In the genomic region with DNA sequence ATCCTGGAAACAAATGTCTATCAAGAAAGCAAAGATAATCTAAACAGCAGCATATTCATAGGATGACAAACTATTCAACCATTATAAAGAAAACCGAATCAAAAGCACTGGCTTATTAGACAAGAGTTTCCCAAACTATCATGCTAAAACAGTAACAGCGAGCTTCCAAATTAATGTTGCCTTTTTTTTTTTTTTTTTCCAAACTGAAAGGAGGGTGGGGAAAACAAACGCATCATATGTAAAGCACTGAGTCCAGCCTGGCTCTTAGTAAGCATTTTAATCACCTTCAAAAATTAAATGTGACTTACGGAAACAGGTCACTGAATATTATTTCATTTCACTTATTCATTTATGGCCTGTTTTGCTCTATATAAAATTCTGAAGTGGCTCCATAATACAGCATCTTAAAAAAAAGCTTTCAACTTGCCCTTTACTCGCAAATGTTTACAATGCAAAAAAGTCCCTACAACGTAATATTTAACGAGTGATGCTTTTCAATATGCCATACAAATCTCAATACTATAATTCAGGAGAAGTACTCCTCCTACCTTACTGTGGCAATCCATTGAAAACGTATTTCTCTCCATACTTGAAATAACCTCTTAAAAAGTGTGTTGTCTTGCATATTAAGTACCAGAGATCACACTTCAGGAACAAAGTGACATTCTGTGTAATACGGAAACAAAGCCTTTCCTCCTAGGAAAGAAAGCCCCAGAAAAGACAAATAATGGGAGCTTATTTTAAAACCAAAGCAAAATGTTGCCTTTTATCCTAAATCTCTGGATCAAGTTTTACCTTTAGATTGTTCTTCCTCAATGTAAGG, we compare ENCODE assay signal across 9 cellular contexts. TPM values are rescaled to one million over a fixed set of nuclear protein-coding genes. Genes with fewer than 3 reads are reported as not detected.
DNase-seq lines count a peak whose midpoint lies in the region; ATAC-seq, FAIRE-seq and TF ChIP-seq lines count a peak whose summit lies in the region.
"Had no signal": no experiment of that assay in that cellular context is flagged by ENCODE, and none has a peak within 500 bp of the region (broad histone marks: within the 10 kb centered on the region; RNA-seq: fewer than 3 reads in every experiment).

No MANE protein-coding gene starts in this region.

- peak overlapping the region; percentile 97 for H3K9ac ChIP-seq in smooth muscle cell (ENCODE audit: low read depth)

- peak overlapping the region; percentile 6 for H3K27ac ChIP-seq in layer of hippocampus (ENCODE audit: low read depth, low read length)
- peak overlapping the region; percentile 94 for H3K27ac ChIP-seq in smooth muscle cell (ENCODE audit: low read depth)

- peaks cover 61% of the 10 kb centered on the region for H3K79me2 ChIP-seq in smooth muscle cell (ENCODE audit: low read depth)

- no peak for ATAC-seq in GM19452 (IDR thresholded peaks at IDR 0.05; ENCODE audit: unreplicated experiment)
- ATAC-seq in left colon = no peak

- WGBS in smooth muscle cell (ENCODE audit: low lambda C conversion rate) = 33% methylated on average over 9 of the region's 9 CpGs

- H3F3A ChIP-seq in smooth muscle cell (ENCODE audit: low read depth) = peaks cover 6% of the 10 kb centered on the region

- TF ChIP-seq CTCF in bronchial epithelial cell (IDR thresholded peaks at IDR 0.05; ENCODE audit: insufficient read depth, low read length, severe bottlenecking) (no peak), smooth muscle cell (IDR thresholded peaks at IDR 0.05; ENCODE audit: borderline replicate concordance, insufficient read depth, poor library complexity, severe bottlenecking) (no peak)

- no peaks in the 10 kb centered on the region for H3K36me3 ChIP-seq in bronchial epithelial cell (ENCODE audit: control insufficient read depth, insufficient read depth, low read length)
- no peaks in the 10 kb centered on the region for H3K36me3 ChIP-seq in smooth muscle cell (ENCODE audit: low read depth)

- POLR2A ChIA-PET in HEK293T (lab: Yijun Ruan, JAX) = interaction anchor here (1.9 to 2.6 kb wide), 3 partner anchors 15 to 105 kb away, joined by 5 to 18 read pairs (median 10); no protein-coding TSS in a partner anchor

- peaks cover 31% of the 10 kb centered on the region for H3K4me1 ChIP-seq in smooth muscle cell (ENCODE audit: low read depth)

- H3K9me3 ChIP-seq in smooth muscle cell (replicated peaks; ENCODE audit: low read depth) = no peaks in the 10 kb centered on the region

- DNase-seq in HEK293T (ENCODE audit: extremely low spot score) (no peak), bronchial epithelial cell (ENCODE audit: low read depth) (no peak), smooth muscle cell (lab: John Stamatoyannopoulos, UW; ENCODE audit: unreplicated experiment) (no peak), HTR-8/SVneo (ENCODE audit: insufficient read length, low spot score) (no peak), left colon (no peak)
- DNase-seq in activated effector memory CD4-positive, alpha-beta T cell treated with anti-CD3 and anti-CD28 coated beads, Interleukin-2, amount 50 U/mL, for 16 hours = no peak

- CTCF ChIA-PET in HEK293T (lab: Yijun Ruan, JAX) = interaction anchor here (0.7 to 1.5 kb wide), 2 partner anchors 106 to 136 kb away, joined by 3 to 5 read pairs; no protein-coding TSS in a partner anchor

- H4K20me1 ChIP-seq in smooth muscle cell (ENCODE audit: low read depth) = peaks cover 61% of the 10 kb centered on the region

- H3K4me2 ChIP-seq in smooth muscle cell = peak overlapping the region; percentile 92

- H3K27me3 ChIP-seq in bronchial epithelial cell (ENCODE audit: control insufficient read depth, insufficient read depth, low read length) (no peaks in the 10 kb centered on the region), layer of hippocampus (ENCODE audit: control insufficient read depth, insufficient read depth, low read length) (no peaks in the 10 kb centered on the region), smooth muscle cell (ENCODE audit: low read depth) (no peaks in the 10 kb centered on the region)

- H3K4me3 ChIP-seq in bronchial epithelial cell (ENCODE audit: low read depth, low read length) (peak overlapping the region; percentile 54), smooth muscle cell (peak overlapping the region; percentile 86)

- no peak overlapping the region for H2AFZ ChIP-seq in smooth muscle cell (ENCODE audit: low read depth)

- intact Hi-C loops in left colon (cut with DNase I, micrococcal nuclease) = no loop called here

- FAIRE-seq in bronchial epithelial cell (lab: Jason Lieb, UNC) (no peak), HTR-8/SVneo (lab: Jason Lieb, UNC) (no peak)

TF ChIP-seq in HEK293T, 16 proteins besides CTCF, POLR2A, EP300 and RAD21:
- no peak for TF ChIP-seq FOXA1 (IDR thresholded peaks at IDR 0.05)
- TF ChIP-seq ELF4 (IDR thresholded peaks at IDR 0.05) = no peak
- no peak for TF ChIP-seq NFRKB (IDR thresholded peaks at IDR 0.05)
- TF ChIP-seq ZNF384 (IDR thresholded peaks at IDR 0.05) = peak; percentile 63
- TF ChIP-seq PKNOX1 (IDR thresholded peaks at IDR 0.05) = no peak

RNA-seq across cellular contexts. Expression of gene TJP1, which starts 2.1 kb away (rescaled TPM):
- 62.9 and 86.5 TPM in 2 replicates for total RNA-seq in bronchial epithelial cell
- 73.1 and 89.6 TPM in 2 replicates for total RNA-seq in smooth muscle cell
- 28.4 and 48.0 TPM in 2 replicates for polyA plus RNA-seq in smooth muscle cell
- 10 to 100 TPM; 69.9 to 86.4 TPM for total RNA-seq in left colon
- polyA plus RNA-seq: IgD-negative memory B cell had no signal
